27 cellular contexts compared by ENCODE assay signal in genomic region chr5:74355456-74355855, GRCh38.
"Had no signal": no experiment of that assay in that cellular context is flagged by ENCODE, and none has a peak within 500 bp of the region (broad histone marks: within the 10 kb centered on the region; RNA-seq: fewer than 3 reads in every experiment).

No MANE protein-coding gene starts in this region.

- FAIRE-seq: endometrium, islet of Langerhans had no signal

- DNase-seq: cortex of kidney; effector memory CD8-positive, alpha-beta T cell; erythroblast; esophagus squamous epithelium; foreskin melanocyte; glutamatergic neuron; heart right ventricle; hippocampal formation; kidney glomerular epithelial cell; left colon; left ventricle myocardium superior; lower lobe of right lung; natural killer cell; occipital lobe; ovary; posterior cingulate gyrus; psoas muscle; right cardiac atrium; sigmoid colon; stimulated activated CD4-positive, alpha-beta T cell treated with anti-CD3 and anti-CD28 coated beads, Interleukin-2, amount 100 ng/mL, for 24 hours; stimulated activated CD4-positive, alpha-beta T cell treated with anti-CD3 and anti-CD28 coated beads, Interleukin-4, amount 100 ng/mL, for 4 hours; stimulated activated naive CD8-positive, alpha-beta T cell treated with anti-CD3 and anti-CD28 coated beads, Interleukin-15, Interleukin-2, amounts not matched to agents 100 U/mL and 50 U/mL, for 24 hours; transverse colon had no signal

- H3K27ac ChIP-seq: esophagus squamous epithelium, heart right ventricle, lower lobe of right lung, ovary, psoas muscle, sigmoid colon, thoracic aorta, transverse colon had no signal

- H3K27me3 ChIP-seq: esophagus squamous epithelium, heart right ventricle, ovary, sigmoid colon, transverse colon had no signal

- H3K4me1 ChIP-seq: esophagus squamous epithelium, lower lobe of right lung, psoas muscle, sigmoid colon had no signal

- H3K9me3 ChIP-seq: esophagus squamous epithelium, lower lobe of right lung, ovary, psoas muscle, sigmoid colon, thoracic aorta, transverse colon had no signal

- ATAC-seq: effector memory CD8-positive, alpha-beta T cell; left colon; lower lobe of right lung; natural killer cell; psoas muscle; right cardiac atrium; stimulated activated memory B cell treated with anti-CD40 and anti-IgM and Interleukin-4, amounts not matched to agents 10 μg/mL and 1 μg/mL and 100 μg/mL, for 72 hours; stimulated activated naive CD8-positive, alpha-beta T cell treated with anti-CD3 and anti-CD28 coated beads, Interleukin-15, Interleukin-2, amounts not matched to agents 100 U/mL and 50 U/mL, for 24 hours had no signal

- H3K36me3 ChIP-seq: esophagus squamous epithelium, heart right ventricle, lower lobe of right lung, ovary, sigmoid colon, thoracic aorta, transverse colon had no signal

- H3K4me3 ChIP-seq: esophagus squamous epithelium, heart right ventricle, lower lobe of right lung, ovary, psoas muscle, sigmoid colon, thoracic aorta, transverse colon had no signal
